ENCODE assay signal across 8 cellular contexts in genomic region chr12:89350260-89350659, GRCh38. TPM values are rescaled to one million over a fixed set of nuclear protein-coding genes. Genes with fewer than 3 reads are reported as not detected.
DNase-seq lines count a peak whose midpoint lies in the region; ATAC-seq lines count a peak whose summit lies in the region.

No MANE protein-coding gene starts in this region.

- H3K4me1 ChIP-seq in ACC112 (ENCODE audit: control insufficient read depth, insufficient read depth, low read length, unreplicated experiment) (peaks cover 35% of the 10 kb centered on the region), muscle layer of duodenum (ENCODE audit: control insufficient read depth in 1 of 2, insufficient read depth in 2 of 2, low read length in 2 of 2) (peaks cover 24 to 31% of the 10 kb centered on the region in 2 donors)

- H3K4me3 ChIP-seq in ACC112 (ENCODE audit: low read depth, low read length) (peak overlapping the region; percentile 93), muscle layer of duodenum (ENCODE audit: low read depth in 1 of 2, low read length in 2 of 2) (peak overlapping the region; percentile 59 to 98)

- H3K27me3 Mint-ChIP-seq in IgD-negative memory B cell, result peaks cover 3% of the 10 kb centered on the region

- H3K27me3 ChIP-seq in ACC112 (ENCODE audit: insufficient read depth, low read length), result no peaks in the 10 kb centered on the region
- no peaks in the 10 kb centered on the region for H3K27me3 ChIP-seq in muscle layer of duodenum (ENCODE audit: low read depth, low read length)

- peaks cover 47 to 65% (median 60%) of the 10 kb centered on the region in 3 donors for H3K4me1 Mint-ChIP-seq in IgD-negative memory B cell

- no peak for DNase-seq in DMS114 treated with DMSO at 0.1 percent for 48 hours (lab: John Stamatoyannopoulos, UW; ENCODE audit: unreplicated experiment)

- H3K36me3 Mint-ChIP-seq in IgD-negative memory B cell, result no peaks in the 10 kb centered on the region

- peak overlapping the region; percentile 85 to 99 (median 96) for H3K4me3 Mint-ChIP-seq in IgD-negative memory B cell

- H2AFZ ChIP-seq in ACC112 (ENCODE audit: low read length, unreplicated experiment), result no peak overlapping the region

- H3K36me3 ChIP-seq in ACC112 (ENCODE audit: insufficient read depth, low read length) (peaks cover 27% of the 10 kb centered on the region), muscle layer of duodenum (ENCODE audit: control insufficient read depth in 1 of 2, insufficient read depth in 2 of 2, low read length in 2 of 2) (peaks cover 15 to 17% of the 10 kb centered on the region in 2 donors)

- H3K27ac ChIP-seq in ACC112 (ENCODE audit: low read depth, low read length), result peak overlapping the region; percentile 86
- H3K27ac ChIP-seq in cingulate gyrus (ENCODE audit: low read depth, low read length), result peak overlapping the region; percentile 87
- H3K27ac ChIP-seq in muscle layer of duodenum (ENCODE audit: low read length), result peak overlapping the region; percentile 98

- ATAC-seq in GM19395 (IDR thresholded peaks at IDR 0.05; ENCODE audit: unreplicated experiment) (no peak), GM19452 (IDR thresholded peaks at IDR 0.05; ENCODE audit: unreplicated experiment) (no peak)
- ATAC-seq in activated CD4-positive, CD25-positive, alpha-beta regulatory T cell treated with anti-CD3 and anti-CD28 coated beads, Interleukin-2, amount 50 U/mL, for 24 hours, result no peak

- H3K79me2 ChIP-seq in ACC112 (ENCODE audit: control insufficient read depth, insufficient read depth, low read length, unreplicated experiment), result peaks cover 48% of the 10 kb centered on the region

- no peaks in the 10 kb centered on the region for H3K9me3 Mint-ChIP-seq in IgD-negative memory B cell

- no peaks in the 10 kb centered on the region for H3K9me3 ChIP-seq in muscle layer of duodenum (ENCODE audit: control insufficient read depth in 1 of 2, low read length in 2 of 2)

- peak overlapping the region in 2 of 3 donors; percentile 72 to 96 for H3K27ac Mint-ChIP-seq in IgD-negative memory B cell

RNA-seq across cellular contexts. Expression of gene DUSP6, which starts 2.0 kb away (rescaled TPM):
- polyA plus RNA-seq in IgD-negative memory B cell, result 7.7 TPM
